ENCODE assay signal across 30 cellular contexts in the genomic region with DNA sequence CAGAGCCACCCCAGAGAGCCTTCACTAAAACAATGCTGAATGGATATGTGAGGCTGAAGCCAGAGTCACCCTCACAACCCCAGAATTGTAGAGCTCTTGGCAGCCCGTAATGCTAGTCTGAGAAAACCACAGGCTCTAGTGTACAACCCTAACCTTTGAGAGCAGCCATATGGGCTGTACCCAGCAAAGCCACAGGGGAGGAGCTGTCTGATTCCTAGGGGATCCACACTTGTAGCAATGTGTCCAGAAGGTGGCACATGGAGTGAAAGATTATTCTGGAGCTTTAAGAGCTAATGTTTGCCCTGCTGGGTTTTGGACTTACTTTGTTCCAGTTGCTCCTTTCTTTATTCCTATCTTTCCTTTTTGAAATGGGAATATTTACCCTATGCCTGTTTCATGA.
"Had no signal": no experiment of that assay in that cellular context is flagged by ENCODE, and none has a peak within 500 bp of the region (broad histone marks: within the 10 kb centered on the region; RNA-seq: fewer than 3 reads in every experiment).

No MANE protein-coding gene starts in this region.

- ATAC-seq: activated CD8-positive, alpha-beta T cell treated with anti-CD3 and anti-CD28 coated beads for 36 hours; activated T-cell treated with anti-CD3 and anti-CD28 coated beads, Interleukin-2, amount 50 U/mL, for 4 hours; activated T-helper 17 cell treated with anti-CD3 and anti-CD28 coated beads, Interleukin-2, amount 50 U/mL, for 72 hours; effector memory CD8-positive, alpha-beta T cell; gastroesophageal sphincter; left cardiac atrium; naive thymus-derived CD4-positive, alpha-beta T cell; pancreas; stimulated activated naive B cell treated with anti-CD40 and anti-IgM and Interleukin-4, amounts not matched to agents 10 μg/mL and 1 μg/mL and 100 μg/mL, for 72 hours; WTC11 had no signal

- H3K4me1 ChIP-seq: gastroesophageal sphincter, pancreas, prostate gland, stomach, thyroid gland, upper lobe of left lung had no signal

- DNase-seq: activated CD4-positive, alpha-beta T cell treated with anti-CD3 and anti-CD28 coated beads, Interleukin-2, amount 50 U/mL, for 1 hour; activated CD8-positive, alpha-beta T cell treated with anti-CD3 and anti-CD28 coated beads for 36 hours; activated gamma-delta T cell treated with Interleukin-2 at 50 U/mL for 16 hours; activated naive CD4-positive, alpha-beta T cell treated with anti-CD3 and anti-CD28 coated beads, Interleukin-2, amount 50 U/mL, for 16 hours; activated T-cell treated with anti-CD3 and anti-CD28 coated beads, Interleukin-2, amount 50 U/mL, for 4 hours; amygdala; dorsolateral prefrontal cortex; effector memory CD8-positive, alpha-beta T cell; left cardiac atrium; midbrain; naive thymus-derived CD4-positive, alpha-beta T cell; nucleus accumbens; pancreas; retina; sigmoid colon; small intestine; stimulated activated CD4-positive, alpha-beta T cell treated with anti-CD3 and anti-CD28 coated beads, Interleukin-1b, Interleukin-23, amount 100 ng/mL, for 48 hours; stimulated activated CD4-positive, alpha-beta T cell treated with anti-CD3 and anti-CD28 coated beads, Interleukin-4, amount 100 ng/mL, for 4 hours; stimulated activated CD8-positive, alpha-beta memory T cell treated with anti-CD3 and anti-CD28 coated beads, Interleukin-4, amount 100 ng/mL, for 48 hours; stimulated activated naive B cell treated with anti-CD40 and anti-IgM and Interleukin-4, amounts not matched to agents 10 μg/mL and 1 μg/mL and 100 μg/mL, for 72 hours; stomach; T-helper 2 cell; thyroid gland; upper lobe of left lung had no signal

- H3K4me2 ChIP-seq: hepatocyte had no signal

- H3K4me3 ChIP-seq: coronary artery, dorsolateral prefrontal cortex, gastroesophageal sphincter, hepatocyte, pancreas, prostate gland, sigmoid colon, stomach, thyroid gland, upper lobe of left lung had no signal

- H3K36me3 ChIP-seq: gastroesophageal sphincter, pancreas, prostate gland, sigmoid colon, stomach, thyroid gland, upper lobe of left lung had no signal

- H3K27me3 ChIP-seq: dorsolateral prefrontal cortex, gastroesophageal sphincter, hepatocyte, pancreas, sigmoid colon, stomach, thyroid gland, upper lobe of left lung had no signal

- H3K27ac ChIP-seq: coronary artery, dorsolateral prefrontal cortex, gastroesophageal sphincter, hepatocyte, pancreas, prostate gland, sigmoid colon, stomach, thyroid gland, upper lobe of left lung had no signal

- H3K9me3 ChIP-seq: gastroesophageal sphincter, pancreas, prostate gland, sigmoid colon, stomach, thyroid gland, upper lobe of left lung had no signal

- H3K79me2 ChIP-seq: hepatocyte had no signal

- H2AFZ ChIP-seq: hepatocyte had no signal
